25 cellular contexts compared by ENCODE assay signal in the genomic region with DNA sequence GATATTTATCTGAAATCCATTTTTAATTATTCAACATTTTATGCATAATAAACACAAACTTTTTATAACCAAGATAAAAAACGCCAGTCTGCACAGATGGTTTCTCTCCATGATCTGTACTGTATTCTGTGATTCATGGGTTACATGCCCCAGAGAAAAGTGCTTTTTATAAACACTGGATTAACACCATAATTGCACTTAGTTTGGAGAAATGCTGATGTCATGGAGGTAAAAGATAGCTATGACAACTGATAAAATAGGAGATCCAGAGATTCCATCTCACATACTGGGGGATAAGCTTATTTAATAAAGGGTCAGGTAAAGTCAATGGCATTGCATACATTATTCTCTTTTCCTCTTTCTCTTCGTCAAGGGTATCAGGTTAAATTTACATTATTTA.
"Had no signal": no experiment of that assay in that cellular context is flagged by ENCODE, and none has a peak within 500 bp of the region (broad histone marks: within the 10 kb centered on the region; RNA-seq: fewer than 3 reads in every experiment).

No MANE protein-coding gene starts in this region.

- DNase-seq: activated CD4-positive, alpha-beta T cell treated with anti-CD3 and anti-CD28 coated beads, Interleukin-2, amount 10 ng/mL, durations not matched to agents 24 days and 14 days; activated CD4-positive, alpha-beta T cell treated with anti-CD3 and anti-CD28 coated beads, Interleukin-2, amount 50 U/mL, for 4 hours; activated CD8-positive, alpha-beta T cell treated with anti-CD3 and anti-CD28 coated beads for 36 hours; activated effector memory CD4-positive, alpha-beta T cell treated with anti-CD3 and anti-CD28 coated beads, Interleukin-2, amount 50 U/mL, for 16 hours; activated naive CD4-positive, alpha-beta T cell; activated naive CD8-positive, alpha-beta T cell treated with anti-CD3 and anti-CD28 coated beads, Interleukin-2, amount 10 ng/mL, durations not matched to agents 7 days and 5 days; activated T-cell treated with anti-CD3 and anti-CD28 coated beads, Interleukin-2, amount 50 U/mL, for 1 hour; activated T-cell treated with anti-CD3 and anti-CD28 coated beads, Interleukin-2, amount 50 U/mL, for 72 hours; body of pancreas; NCI-H1092 treated with DMSO at 0.1 percent for 48 hours; NCI-H1417; NCI-H146; NCI-H187 treated with DMSO at 0.1 percent for 48 hours; NCI-H2081 treated with DMSO at 0.1 percent for 48 hours; NCI-H226; NCI-H446 treated with DMSO at 0.1 percent for 48 hours; NCI-H524; NCI-H69; SHP77; SJCRH30; T1000 had no signal

- H3K27me3 ChIP-seq: body of pancreas, breast epithelium, SJCRH30 had no signal

- H3K9me3 ChIP-seq: body of pancreas, breast epithelium, SJCRH30 had no signal

- ATAC-seq: activated CD8-positive, alpha-beta T cell treated with anti-CD3 and anti-CD28 coated beads for 36 hours; activated T-cell treated with anti-CD3 and anti-CD28 coated beads, Interleukin-2, amount 50 U/mL, for 72 hours; activated T-helper 17 cell treated with anti-CD3 and anti-CD28 coated beads, Interleukin-2, amount 50 U/mL, for 72 hours; body of pancreas; Panc1 had no signal

- H3K4me3 ChIP-seq: body of pancreas, breast epithelium, SJCRH30 had no signal

- H3K36me3 ChIP-seq: breast epithelium, SJCRH30 had no signal

- H3K9ac ChIP-seq: KMS-11 had no signal

- H3K27ac ChIP-seq: body of pancreas, breast epithelium, KMS-11, SJCRH30 had no signal

- H3K4me2 ChIP-seq: KMS-11 had no signal

- H3K4me1 ChIP-seq: body of pancreas, breast epithelium, SJCRH30 had no signal
